8 cellular contexts compared by ENCODE assay signal in the genomic region with DNA sequence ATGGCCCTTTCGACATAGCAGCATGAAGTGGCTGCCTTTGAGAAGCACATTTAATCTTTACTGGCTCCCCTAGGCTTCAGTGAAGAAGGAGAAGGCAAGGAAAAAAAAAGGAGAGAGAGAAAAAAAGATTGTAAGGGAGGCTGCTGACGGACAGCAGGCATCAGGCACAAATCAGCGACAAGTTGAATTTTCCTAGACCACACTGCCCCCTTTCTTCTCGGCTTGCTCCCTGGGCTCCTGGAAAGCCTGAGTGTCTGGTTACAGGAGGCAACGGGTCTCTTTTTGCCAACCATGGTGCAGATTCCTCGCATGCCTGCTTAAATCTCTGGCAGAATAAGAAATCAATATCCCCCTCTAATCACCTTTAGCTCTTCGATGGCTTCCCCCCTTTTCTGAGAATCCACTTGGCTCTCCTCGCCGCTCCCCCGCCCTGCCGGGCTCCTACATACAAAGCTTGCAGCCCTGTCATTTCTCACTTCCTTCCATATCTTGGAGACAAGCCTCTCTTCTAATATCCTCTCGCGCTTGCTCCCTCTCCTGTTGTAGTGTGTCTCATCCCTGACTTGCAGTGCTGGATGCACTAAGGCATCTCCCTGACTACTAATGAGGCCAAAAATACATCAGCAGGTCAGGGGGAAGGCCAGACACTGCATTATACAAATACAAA. TPM values are rescaled to one million over a fixed set of nuclear protein-coding genes. Genes with fewer than 3 reads are reported as not detected.
A peak's percentile ranks its signal among the peaks of the same experiment; 100 is the strongest.
DNase-seq lines count a peak whose midpoint lies in the region; ATAC-seq and TF ChIP-seq lines count a peak whose summit lies in the region.

No MANE protein-coding gene starts in this region.

- TF ChIP-seq CTCF in AG04450 (IDR thresholded peaks at IDR 0.05; ENCODE audit: low read depth, low read length): peak; percentile 68
- peak; percentile 70 to 95 (median 85) for TF ChIP-seq CTCF in dorsolateral prefrontal cortex (IDR thresholded peaks at IDR 0.05 in 54 of 56, conservative IDR thresholded peaks at IDR 0.05 in 2 of 56; ENCODE audit: low read depth in 1 of 56, partially characterized antibody in 56 of 56)
- TF ChIP-seq CTCF in suprapubic skin (IDR thresholded peaks at IDR 0.05): peak; percentile 15 to 29

- CTCF ChIA-PET in AG04450 (lab: Charles Lee): interaction anchor here (0.6 to 5.5 kb wide), 21 partner anchors 8 to 716 kb away, joined by 3 to 34 read pairs (median 4); no protein-coding TSS in a partner anchor

- intact Hi-C loops in dorsolateral prefrontal cortex (cut with DNase I): loop anchor here (1.0 to 5.0 kb wide), 6 partner anchors 56 to 446 kb away; no protein-coding TSS in a partner anchor

- H3K4me1 ChIP-seq in suprapubic skin: peaks cover 13% of the 10 kb centered on the region

- TF ChIP-seq EP300 in suprapubic skin (IDR thresholded peaks at IDR 0.05): no peak

- H3K27me3 ChIP-seq in AG04450 (ENCODE audit: control insufficient read depth, insufficient read depth, low read length) (no peaks in the 10 kb centered on the region), dorsolateral prefrontal cortex (no peaks in the 10 kb centered on the region), suprapubic skin (peaks cover 48% of the 10 kb centered on the region)

- POLR2A ChIA-PET in AG04450 (lab: Yijun Ruan, JAX): interaction anchor here (0.6 to 0.9 kb wide), 2 partner anchors 78 to 430 kb away, joined by 3 to 4 read pairs; no protein-coding TSS in a partner anchor

- H3K9me3 ChIP-seq in AG04450 (ENCODE audit: control insufficient read depth, insufficient read depth, low read length) (no peaks in the 10 kb centered on the region), suprapubic skin (no peaks in the 10 kb centered on the region)

- WGBS in suprapubic skin: 4% methylated on average over 13 of the region's 13 CpGs

- H3K27ac ChIP-seq in AG04450 (ENCODE audit: low read depth, low read length) (peak overlapping the region; percentile 86), dorsolateral prefrontal cortex (peak overlapping the region; percentile 91 to 99 (median 98)), suprapubic skin (peak overlapping the region; percentile 90)

- DNase-seq in AG04450 (ENCODE audit: low read depth, low spot score) (peak; percentile 53), NCI-H2081 treated with DMSO at 0.1 percent for 48 hours (lab: John Stamatoyannopoulos, UW) (peak; percentile 85), dorsolateral prefrontal cortex (peak; percentile 45 to 90 (median 81)), left lobe of liver (ENCODE audit: low spot score) (no peak), suprapubic skin (ENCODE audit: low spot score in 2 of 2) (peak in 1 of 2 donors; percentile 79), T-helper 2 cell (no peak)
- no peak for DNase-seq in stimulated activated CD4-positive, alpha-beta T cell treated with anti-CD3 and anti-CD28 coated beads, Interleukin-2, amount 100 ng/mL, for 48 hours

- ATAC-seq in left lobe of liver (peak; percentile 47), HG03045 (IDR thresholded peaks at IDR 0.05; ENCODE audit: unreplicated experiment) (no peak)

- TF ChIP-seq POLR2A in suprapubic skin (IDR thresholded peaks at IDR 0.05): no peak

- peak overlapping the region; percentile 79 for H3K4me3 ChIP-seq in AG04450 (ENCODE audit: low read depth, low read length)
- H3K4me3 ChIP-seq in dorsolateral prefrontal cortex: peak overlapping the region; percentile 58 to 91 (median 76)
- peak overlapping the region; percentile 47 for H3K4me3 ChIP-seq in suprapubic skin

- no peaks in the 10 kb centered on the region for H3K36me3 ChIP-seq in suprapubic skin

RNA-seq across cellular contexts. Expression of a gene that starts 14.3 kb away (rescaled TPM):
- polyA plus RNA-seq in AG04450 (2011; rRNA removed): 0.48 and 0.94 TPM in 2 replicates
- polyA minus RNA-seq in AG04450 (2011; rRNA and poly(A)+ RNA removed): 19.8 and 30.4 TPM in 2 replicates
- total RNA-seq in dorsolateral prefrontal cortex (10 to 100 TPM in 2 of 120 experiments, 1 to 10 TPM in 117, under 1 TPM in 1; 0.85 to 16.2 (median 3.6) TPM), left lobe of liver (0.63 TPM), suprapubic skin (not detected)

Comparison
In these comparisons a context has a peak if more than half of its experiments do, and no peak if none do; other contexts are left out.
1. DNase-seq: peak in AG04450 (single experiment), NCI-H2081 treated with DMSO at 0.1 percent for 48 hours (single experiment) and dorsolateral prefrontal cortex (10 of 10); none in left lobe of liver (single experiment), T-helper 2 cell (0 of 5) and stimulated activated CD4-positive, alpha-beta T cell treated with anti-CD3 and anti-CD28 coated beads, Interleukin-2, amount 100 ng/mL, for 48 hours (0 of 2).
2. CTCF ChIP-seq: peak in every context shown above with its lines; median percentile 85 in dorsolateral prefrontal cortex; 68 in AG04450; 22 in suprapubic skin.
3. Peak in every context shown above with its lines, with median percentiles within 50 percentile points of each other: H3K27ac ChIP-seq and H3K4me3 ChIP-seq.